In the genomic region with DNA sequence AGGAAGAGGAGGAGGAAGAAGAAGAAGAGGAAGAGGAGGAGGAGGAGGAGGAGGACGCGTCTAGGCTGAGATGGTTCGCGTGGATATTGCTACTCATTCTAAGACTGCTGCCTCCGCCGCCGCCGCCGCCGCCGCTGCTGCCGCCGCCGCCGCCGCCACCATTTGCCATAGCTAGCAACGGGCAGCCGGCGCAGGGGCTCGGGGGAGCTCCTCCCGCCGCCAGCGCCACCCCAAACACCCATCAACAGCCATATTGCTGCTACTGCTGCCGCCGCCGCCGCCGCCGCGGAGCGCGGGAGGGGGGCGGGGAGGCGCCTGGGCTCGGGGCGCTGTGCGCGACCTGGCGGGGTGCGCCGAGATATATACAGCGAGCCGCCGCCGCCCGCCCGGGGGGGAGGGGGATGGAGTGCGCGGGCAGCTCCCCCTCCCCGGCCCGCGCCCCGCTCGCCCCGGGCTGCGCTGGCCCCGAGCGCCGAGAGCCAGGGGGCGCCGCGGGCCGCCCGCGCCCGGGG, we compare ENCODE assay signal across 1 cellular context.
TF ChIP-seq lines count a peak whose summit lies in the region.

A gene (minus strand): TSS at position 335 of the 512 bp plus-strand sequence.

TF ChIP-seq in GM12878, 131 proteins besides CTCF, POLR2A, EP300 and RAD21 (continued from another document):
- no peak for TF ChIP-seq BRCA1 (IDR thresholded peaks at IDR 0.05; ENCODE audit: low read depth, low read length)
- TF ChIP-seq, protein P1, sequence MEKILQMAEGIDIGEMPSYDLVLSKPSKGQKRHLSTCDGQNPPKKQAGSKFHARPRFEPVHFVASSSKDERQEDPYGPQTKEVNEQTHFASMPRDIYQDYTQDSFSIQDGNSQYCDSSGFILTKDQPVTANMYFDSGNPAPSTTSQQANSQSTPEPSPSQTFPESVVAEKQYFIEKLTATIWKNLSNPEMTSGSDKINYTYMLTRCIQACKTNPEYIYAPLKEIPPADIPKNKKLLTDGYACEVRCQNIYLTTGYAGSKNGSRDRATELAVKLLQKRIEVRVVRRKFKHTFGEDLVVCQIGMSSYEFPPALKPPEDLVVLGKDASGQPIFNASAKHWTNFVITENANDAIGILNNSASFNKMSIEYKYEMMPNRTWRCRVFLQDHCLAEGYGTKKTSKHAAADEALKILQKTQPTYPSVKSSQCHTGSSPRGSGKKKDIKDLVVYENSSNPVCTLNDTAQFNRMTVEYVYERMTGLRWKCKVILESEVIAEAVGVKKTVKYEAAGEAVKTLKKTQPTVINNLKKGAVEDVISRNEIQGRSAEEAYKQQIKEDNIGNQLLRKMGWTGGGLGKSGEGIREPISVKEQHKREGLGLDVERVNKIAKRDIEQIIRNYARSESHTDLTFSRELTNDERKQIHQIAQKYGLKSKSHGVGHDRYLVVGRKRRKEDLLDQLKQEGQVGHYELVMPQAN (conservative IDR thresholded peaks at IDR 0.05), result peak; percentile 66; the same call in 1 of the 2 replicates
- TF ChIP-seq IKZF1 (conservative IDR thresholded peaks at IDR 0.05), result peak; percentile 38; the same call in 1 of the 2 replicates
- no peak for TF ChIP-seq NFIC (IDR thresholded peaks at IDR 0.05; ENCODE audit: low read depth, low read length)
- TF ChIP-seq YY1 (IDR thresholded peaks at IDR 0.05; ENCODE audit: low read depth, low read length), result 0 out of 2 replicates have a peak, but pooled peaks have one; percentile 54
- TF ChIP-seq DPF2 (IDR thresholded peaks at IDR 0.05), result peak; percentile 47; the same call in 1 of the 2 replicates
